In the genomic region with DNA sequence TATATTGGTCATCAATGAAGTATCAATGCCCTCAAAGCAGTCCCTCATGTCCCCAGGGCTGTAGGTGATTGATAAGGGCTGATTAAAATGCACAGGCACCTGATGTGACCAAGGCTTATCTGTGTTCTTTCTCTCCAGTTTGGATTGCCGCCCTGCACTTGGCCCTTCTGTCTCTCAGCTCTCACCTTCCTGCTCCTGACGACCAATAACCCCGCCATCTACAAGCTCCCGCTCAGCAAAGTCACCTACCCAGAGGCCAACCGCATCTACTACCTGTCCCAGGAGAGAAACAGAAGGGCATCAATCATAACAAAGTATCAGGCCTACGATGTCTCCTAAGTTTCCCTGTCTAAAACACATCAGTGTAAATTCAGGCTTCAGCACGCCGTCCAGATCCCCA, we compare ENCODE assay signal across 29 cellular contexts. TPM values are rescaled to one million over a fixed set of nuclear protein-coding genes. Genes with fewer than 3 reads are reported as not detected.
"Had no signal": no experiment of that assay in that cellular context is flagged by ENCODE, and none has a peak within 500 bp of the region (broad histone marks: within the 10 kb centered on the region; RNA-seq: fewer than 3 reads in every experiment).

No MANE protein-coding gene starts in this region.

- ATAC-seq: activated CD8-positive, alpha-beta T cell treated with anti-CD3 and anti-CD28 coated beads, Interleukin-2, amount 10 ng/mL, durations not matched to agents 7 days and 5 days; activated T-cell treated with anti-CD3 and anti-CD28 coated beads, Interleukin-2, amount 50 U/mL, for 4 hours; activated T-helper 17 cell treated with anti-CD3 and anti-CD28 coated beads, Interleukin-2, amount 50 U/mL, for 72 hours; esophagus mucosa had no signal

- H3K36me3 Mint-ChIP-seq: brain had no signal

- H3K27ac Mint-ChIP-seq: activated CD8-positive, alpha-beta T cell treated with anti-CD3 and anti-CD28 coated beads, Interleukin-2, amount 10 ng/mL, durations not matched to agents 7 days and 5 days; activated naive CD8-positive, alpha-beta T cell treated with anti-CD3 and anti-CD28 coated beads, Interleukin-2, amount 10 ng/mL, durations not matched to agents 7 days and 5 days; activated T-helper 17 cell treated with anti-CD3 and anti-CD28 coated beads, Interleukin-2, amount 50 U/mL, for 72 hours; brain; dendritic cell treated with granulocyte-macrophage colony-stimulating factor and Interleukin-4, amounts not matched to agents 40 ng/mL and 50 ng/mL, for 4 days; endodermal cell had no signal

- H3K27ac ChIP-seq: ascending aorta, breast epithelium, cardiac muscle cell, colonic mucosa, dorsolateral prefrontal cortex had no signal

- H3K4me3 Mint-ChIP-seq: activated CD8-positive, alpha-beta T cell treated with anti-CD3 and anti-CD28 coated beads, Interleukin-2, amount 10 ng/mL, durations not matched to agents 7 days and 5 days; activated naive CD8-positive, alpha-beta T cell treated with anti-CD3 and anti-CD28 coated beads, Interleukin-2, amount 10 ng/mL, durations not matched to agents 7 days and 5 days; activated T-cell treated with anti-CD3 and anti-CD28 coated beads, Interleukin-2, amount 50 U/mL, for 4 hours; activated T-helper 17 cell treated with anti-CD3 and anti-CD28 coated beads, Interleukin-2, amount 50 U/mL, for 72 hours; brain; dendritic cell treated with granulocyte-macrophage colony-stimulating factor and Interleukin-4, amounts not matched to agents 40 ng/mL and 50 ng/mL, for 4 days; endodermal cell had no signal

- H3K9me3 ChIP-seq: ascending aorta, breast epithelium, colonic mucosa had no signal

- H3K4me1 ChIP-seq: ascending aorta, breast epithelium, colonic mucosa had no signal

- DNase-seq: activated CD4-positive, alpha-beta T cell treated with anti-CD3 and anti-CD28 coated beads for 4 hours; activated CD4-positive, alpha-beta T cell treated with anti-CD3 and anti-CD28 coated beads, Interleukin-2, amount 50 U/mL, for 1 hour; activated CD4-positive, alpha-beta T cell treated with anti-CD3 and anti-CD28 coated beads, Interleukin-2, amount 50 U/mL, for 48 hours; activated CD4-positive, CD25-positive, alpha-beta regulatory T cell; activated CD4-positive, CD25-positive, alpha-beta regulatory T cell treated with anti-CD3 and anti-CD28 coated beads, Interleukin-2, amount 50 U/mL, for 72 hours; activated CD8-positive, alpha-beta T cell treated with anti-CD3 and anti-CD28 coated beads, Interleukin-2, amount 10 ng/mL, durations not matched to agents 7 days and 5 days; activated effector memory CD4-positive, alpha-beta T cell treated with Interleukin-2 at 50 U/mL for 16 hours; activated gamma-delta T cell treated with Interleukin-2 at 50 U/mL for 16 hours; activated naive CD4-positive, alpha-beta T cell treated with anti-CD3 and anti-CD28 coated beads, Interleukin-2, amount 50 U/mL, for 16 hours; activated naive CD4-positive, alpha-beta T cell treated with Interleukin-2 at 50 U/mL for 16 hours; activated naive CD8-positive, alpha-beta T cell treated with anti-CD3 and anti-CD28 coated beads, Interleukin-2, amount 10 ng/mL, durations not matched to agents 7 days and 5 days; activated T-cell treated with anti-CD3 and anti-CD28 coated beads, Interleukin-2, amount 50 U/mL, for 4 hours; central memory CD4-positive, alpha-beta T cell; cerebellar nuclear complex; colonic mucosa; dorsolateral prefrontal cortex; effector memory CD4-positive, alpha-beta T cell; endodermal cell; foreskin fibroblast; head of caudate nucleus; T-helper 2 cell had no signal

- H3K4me3 ChIP-seq: ascending aorta, breast epithelium, cardiac muscle cell, colonic mucosa, dorsolateral prefrontal cortex had no signal

- H3K9me3 Mint-ChIP-seq: activated T-cell treated with anti-CD3 and anti-CD28 coated beads, Interleukin-2, amount 50 U/mL, for 4 hours; activated T-helper 17 cell treated with anti-CD3 and anti-CD28 coated beads, Interleukin-2, amount 50 U/mL, for 72 hours; brain; dendritic cell treated with granulocyte-macrophage colony-stimulating factor and Interleukin-4, amounts not matched to agents 40 ng/mL and 50 ng/mL, for 4 days; endodermal cell had no signal

- H3K27me3 ChIP-seq: ascending aorta, breast epithelium, cardiac muscle cell, colonic mucosa had no signal

- H3K36me3 ChIP-seq: ascending aorta, breast epithelium, cardiac muscle cell, colonic mucosa had no signal

- H3K27me3 Mint-ChIP-seq: activated naive CD8-positive, alpha-beta T cell treated with anti-CD3 and anti-CD28 coated beads, Interleukin-2, amount 10 ng/mL, durations not matched to agents 7 days and 5 days; dendritic cell treated with granulocyte-macrophage colony-stimulating factor and Interleukin-4, amounts not matched to agents 40 ng/mL and 50 ng/mL, for 4 days had no signal

RNA-seq across cellular contexts. Expression of a gene that starts 41.8 kb away (rescaled TPM):
- total RNA-seq: cardiac muscle cell, endodermal cell, epithelial cell of proximal tubule had no signal
- polyA plus RNA-seq: cardiac muscle cell had no signal
